Comparison of ENCODE assay signal across 8 cellular contexts in genomic region chr17:30831257-30831656, GRCh38. TPM values are rescaled to one million over a fixed set of nuclear protein-coding genes. Genes with fewer than 3 reads are reported as not detected.
DNase-seq lines count a peak whose midpoint lies in the region; ATAC-seq, FAIRE-seq and TF ChIP-seq lines count a peak whose summit lies in the region.

No MANE protein-coding gene starts in this region.

- DNase-seq in activated T-cell treated with anti-CD3 and anti-CD28 coated beads, Interleukin-2, amount 50 U/mL, for 24 hours: no peak
- no peak for DNase-seq in activated T-cell treated with anti-CD3 and anti-CD28 coated beads for 4 hours
- peak; percentile 28 to 58 for DNase-seq in SJCRH30
- no peak for DNase-seq in epithelial cell of prostate (ENCODE audit: low read depth, low spot score)
- no peak for DNase-seq in nephron progenitor cell
- no peak for DNase-seq in H54 (ENCODE audit: insufficient read length, low spot score)
- DNase-seq in cortex of kidney (lab: John Stamatoyannopoulos, UW): no peak

- H3K36me3 ChIP-seq in SJCRH30: peaks cover 20% of the 10 kb centered on the region

- H3K4me3 ChIP-seq in SJCRH30: peak overlapping the region; percentile 91

- H3K27ac ChIP-seq in SJCRH30 (peak overlapping the region; percentile 92), epithelial cell of prostate (peak overlapping the region; percentile 17)

- TF ChIP-seq POLR2A in H54 (IDR thresholded peaks at IDR 0.05; ENCODE audit: low read depth, low read length): no peak

- peak overlapping the region; percentile 98 for H3K27ac Mint-ChIP-seq in activated T-cell treated with anti-CD3 and anti-CD28 coated beads, Interleukin-2, amount 50 U/mL, for 24 hours
- H3K27ac Mint-ChIP-seq in nephron progenitor cell: no peak overlapping the region

- TF ChIP-seq CTCF in nephron progenitor cell (IDR thresholded peaks at IDR 0.05): no peak

- no peak for FAIRE-seq in H54 (lab: Jason Lieb, UNC)

- H3K9me3 Mint-ChIP-seq in activated T-cell treated with anti-CD3 and anti-CD28 coated beads, Interleukin-2, amount 50 U/mL, for 24 hours: no peaks in the 10 kb centered on the region
- H3K9me3 Mint-ChIP-seq in nephron progenitor cell: no peaks in the 10 kb centered on the region

- no peaks in the 10 kb centered on the region for H3K27me3 ChIP-seq in SJCRH30

- peaks cover 40% of the 10 kb centered on the region for H3K36me3 Mint-ChIP-seq in activated T-cell treated with anti-CD3 and anti-CD28 coated beads, Interleukin-2, amount 50 U/mL, for 24 hours (ENCODE audit: low read depth)
- peaks cover 21% of the 10 kb centered on the region for H3K36me3 Mint-ChIP-seq in nephron progenitor cell (ENCODE audit: low read depth)

- no peaks in the 10 kb centered on the region for H3K9me3 ChIP-seq in SJCRH30 (replicated peaks)

- peaks cover 39% of the 10 kb centered on the region for H3K4me1 Mint-ChIP-seq in activated T-cell treated with anti-CD3 and anti-CD28 coated beads, Interleukin-2, amount 50 U/mL, for 24 hours (ENCODE audit: low read depth)
- H3K4me1 Mint-ChIP-seq in nephron progenitor cell: peaks cover 30% of the 10 kb centered on the region

- no peaks in the 10 kb centered on the region for H3K27me3 Mint-ChIP-seq in activated T-cell treated with anti-CD3 and anti-CD28 coated beads, Interleukin-2, amount 50 U/mL, for 24 hours
- no peaks in the 10 kb centered on the region for H3K27me3 Mint-ChIP-seq in nephron progenitor cell (ENCODE audit: low read depth, poor library complexity)

- H3K4me3 Mint-ChIP-seq in activated T-cell treated with anti-CD3 and anti-CD28 coated beads, Interleukin-2, amount 50 U/mL, for 24 hours: peak overlapping the region; percentile 97
- peak overlapping the region; percentile 98 for H3K4me3 Mint-ChIP-seq in nephron progenitor cell

- 0 out of 2 replicates have a peak, but pooled peaks cover 3% of the 10 kb centered on the region for H3K4me1 ChIP-seq in SJCRH30

- no peak for ATAC-seq in HG03442 (IDR thresholded peaks at IDR 0.05; ENCODE audit: unreplicated experiment)

RNA-seq across cellular contexts. Expression of gene ATAD5, which starts 0.5 kb away (rescaled TPM):
- 28.3 and 37.6 TPM in 2 replicates for total RNA-seq in SJCRH30 (2014; rRNA removed; shearing (Covaris generic))

RNA-seq across cellular contexts. Expression of gene CRLF3, which starts 6.8 kb away (rescaled TPM):
- total RNA-seq in SJCRH30 (2014; rRNA removed; shearing (Covaris generic)): 26.5 and 28.6 TPM in 2 replicates

Comparison
In these comparisons a context has a peak if more than half of its experiments do, and no peak if none do; other contexts are left out.
1. DNase-seq: peak in SJCRH30 (2 of 2); none in activated T-cell treated with anti-CD3 and anti-CD28 coated beads, Interleukin-2, amount 50 U/mL, for 24 hours (single experiment), activated T-cell treated with anti-CD3 and anti-CD28 coated beads for 4 hours (single experiment), epithelial cell of prostate (single experiment), nephron progenitor cell (single experiment), H54 (single experiment) and cortex of kidney (single experiment).